ENCODE assay signal across 10 cellular contexts in genomic region chr1:229714964-229715603, GRCh38.
DNase-seq lines count a peak whose midpoint lies in the region; FAIRE-seq and TF ChIP-seq lines count a peak whose summit lies in the region.
"Had no signal": no experiment of that assay in that cellular context is flagged by ENCODE, and none has a peak within 500 bp of the region (broad histone marks: within the 10 kb centered on the region; RNA-seq: fewer than 3 reads in every experiment).

No MANE protein-coding gene starts in this region.

- peaks cover 0 to 9% (median 0%) of the 10 kb centered on the region in 3 experiments; a peak in 3 of 7 replicates for H3K36me3 Mint-ChIP-seq in H9 (ENCODE audit: insufficient read depth in 1 of 3, low read depth in 3 of 3)

- H3K14ac ChIP-seq in H9 (ENCODE audit: insufficient read depth, low read length), result no peak overlapping the region

- 0 out of 2 replicates have a peak overlapping the region, but pooled peaks have one; percentile 10 for H2BK15ac ChIP-seq in H9 (ENCODE audit: low read depth, low read length)

- peaks cover 4% of the 10 kb centered on the region in 2 experiments; a peak in 4 of 5 replicates for H3K9me3 Mint-ChIP-seq in H9
- H3K9me3 Mint-ChIP-seq: T-helper 1 cell treated with Interleukin-12 subunit alpha and Interleukin-12 subunit beta and Interleukin-4 antibody, amounts not matched to agents 30 μg/mL and 1 μg/mL, for 36 hours had no signal

- no peak overlapping the region for H3K23ac ChIP-seq in H9 (ENCODE audit: insufficient read length, low read depth, low read length)

- H3K4me3 Mint-ChIP-seq in H9, result no peak overlapping the region
- H3K4me3 Mint-ChIP-seq: T-helper 1 cell treated with Interleukin-12 subunit alpha and Interleukin-12 subunit beta and Interleukin-4 antibody, amounts not matched to agents 30 μg/mL and 1 μg/mL, for 36 hours had no signal

- H3K4me1 ChIP-seq in H9 (ENCODE audit: insufficient read depth, low read length) (peaks cover 6% of the 10 kb centered on the region), Peyer's patch (no peaks in the 10 kb centered on the region)

- no peak for FAIRE-seq in D721Med (lab: Jason Lieb, UNC)
- no peak for FAIRE-seq in HTR-8/SVneo (lab: Jason Lieb, UNC)

- no peaks in the 10 kb centered on the region for H3K23me2 ChIP-seq in H9 (ENCODE audit: insufficient read length, low read depth, low read length, poor library complexity, severe bottlenecking)

- no peak overlapping the region for H2AK5ac ChIP-seq in H9 (ENCODE audit: insufficient read length, low read length)

- no peak overlapping the region for H2BK5ac ChIP-seq in H9 (ENCODE audit: insufficient read length, low read length)

- no peaks in the 10 kb centered on the region for H3K79me1 ChIP-seq in H9 (ENCODE audit: insufficient read depth, low read depth, low read length, poor library complexity, severe bottlenecking)

- H2BK120ac ChIP-seq in H9 (ENCODE audit: low read depth, low read length, poor library complexity, severe bottlenecking), result no peak overlapping the region

- H3K27me3 Mint-ChIP-seq in H9 (ENCODE audit: low read depth), result no peaks in the 10 kb centered on the region

- in situ Hi-C loops in brain microvascular endothelial cell (cut with HindIII; ENCODE audit: low pct_ligation_motif_present, low sequenced_read_pairs), result no loop called here

- no peak overlapping the region for H3K4me3 ChIP-seq in Peyer's patch
- H3K4me3 ChIP-seq in brain microvascular endothelial cell (ENCODE audit: low read depth, low read length), result no peak overlapping the region
- H3K4me3 ChIP-seq in retinal pigment epithelial cell (ENCODE audit: low read length), result no peak overlapping the region

- H3K27ac ChIP-seq in H9 (ENCODE audit: insufficient read length, low read depth, low read length) (no peak overlapping the region), Peyer's patch (no peak overlapping the region), brain microvascular endothelial cell (no peak overlapping the region)
- H3K27ac ChIP-seq: neutrophil had no signal

- no peak overlapping the region for H4K91ac ChIP-seq in H9 (ENCODE audit: insufficient read length, low read depth, low read length)

- H3K27ac Mint-ChIP-seq in H9, result peak overlapping the region in 1 of 3 experiments; percentile 39; a peak in 1 of 7 replicates
- H3K27ac Mint-ChIP-seq: T-helper 1 cell treated with Interleukin-12 subunit alpha and Interleukin-12 subunit beta and Interleukin-4 antibody, amounts not matched to agents 30 μg/mL and 1 μg/mL, for 36 hours had no signal

- H4K20me1 ChIP-seq in H9 (ENCODE audit: control insufficient read depth, insufficient read depth, insufficient read length), result no peaks in the 10 kb centered on the region

- H3K79me2 ChIP-seq in H9 (ENCODE audit: insufficient read depth, low read length), result no peaks in the 10 kb centered on the region

- H3K9ac ChIP-seq in H9 (ENCODE audit: extremely low read depth, insufficient read length, low read length), result no peak overlapping the region

- H3K18ac ChIP-seq in H9 (ENCODE audit: insufficient read length, low read depth, low read length), result peak overlapping the region; percentile 35

- H3K27me3 ChIP-seq in H9 (ENCODE audit: insufficient read depth, low read length) (no peaks in the 10 kb centered on the region), Peyer's patch (no peaks in the 10 kb centered on the region), brain microvascular endothelial cell (replicated peaks) (no peaks in the 10 kb centered on the region)
- H3K27me3 ChIP-seq: neutrophil had no signal

- H3K4me2 ChIP-seq in H9 (ENCODE audit: insufficient read depth, insufficient read length, low read length), result no peak overlapping the region

- no peak overlapping the region for H3T11ph ChIP-seq in H9 (ENCODE audit: low read length)

- H4K8ac ChIP-seq in H9 (replicated peaks; ENCODE audit: insufficient read length, low read depth, low read length), result no peak overlapping the region

- no peak overlapping the region for H2AFZ ChIP-seq in H9 (ENCODE audit: low read length)

- H2BK20ac ChIP-seq in H9 (ENCODE audit: low read depth, low read length, poor library complexity, severe bottlenecking), result peak overlapping the region; percentile 12

- H3K4ac ChIP-seq in H9 (ENCODE audit: low read depth, low read length), result no peak overlapping the region

- peak; percentile 65 for TF ChIP-seq CTCF in D721Med (IDR thresholded peaks at IDR 0.05; ENCODE audit: insufficient read depth, missing control alignments)
- TF ChIP-seq CTCF in H9 (conservative IDR thresholded peaks at IDR 0.05), result peak; percentile 62; the same call in 2 of the 3 replicates
- peak in 4 of 6 experiments; percentile 46 to 52 (median 50) for TF ChIP-seq CTCF in Peyer's patch (IDR thresholded peaks at IDR 0.05)
- peak; percentile 38 for TF ChIP-seq CTCF in brain microvascular endothelial cell (IDR thresholded peaks at IDR 0.05; ENCODE audit: low read depth, low read length, missing control alignments)
- peak; percentile 11 for TF ChIP-seq CTCF in retinal pigment epithelial cell (conservative IDR thresholded peaks at IDR 0.05; ENCODE audit: low read depth, low read length)

- H3K56ac ChIP-seq in H9 (ENCODE audit: insufficient read length, low read depth, low read length), result no peak overlapping the region

- peaks cover 32 to 40% of the 10 kb centered on the region in 2 experiments for H3K4me1 Mint-ChIP-seq in H9

- WGBS in H9 (ENCODE audit: extremely low coverage, insufficient read length, low lambda C conversion rate), result no CpG with 5 or more reads among the region's 8 CpGs

- no peak overlapping the region for H4K5ac ChIP-seq in H9 (ENCODE audit: insufficient read length, low read depth, low read length)

- H2BK12ac ChIP-seq in H9 (ENCODE audit: insufficient read length, low read depth, low read length), result peak overlapping the region; percentile 51

- H3K9me3 ChIP-seq in H9 (ENCODE audit: control insufficient read depth, low read depth, low read length) (no peaks in the 10 kb centered on the region), Peyer's patch (no peaks in the 10 kb centered on the region)
- H3K9me3 ChIP-seq: neutrophil had no signal

- no peaks in the 10 kb centered on the region for H3K36me3 ChIP-seq in Peyer's patch
- no peaks in the 10 kb centered on the region for H3K36me3 ChIP-seq in brain microvascular endothelial cell (replicated peaks)
- H3K36me3 ChIP-seq: neutrophil had no signal

- DNase-seq in D721Med (ENCODE audit: insufficient read length, low spot score), result no peak
- DNase-seq in H9, result peak; percentile 57
- peak in 2 of 3 donors; percentile 38 to 76 for DNase-seq in Peyer's patch
- no peak for DNase-seq in brain microvascular endothelial cell
- no peak for DNase-seq in retinal pigment epithelial cell (ENCODE audit: low read depth)
- no peak for DNase-seq in HTR-8/SVneo (ENCODE audit: insufficient read length, low spot score)
- no peak for DNase-seq in GDM1 (lab: John Stamatoyannopoulos, UW)
- no peak for DNase-seq in NCI-H2107 (lab: John Stamatoyannopoulos, UW)

- no peak for TF ChIP-seq POLR2A in Peyer's patch (IDR thresholded peaks at IDR 0.05)

Comparison
In these comparisons a context has a peak if more than half of its experiments do, and no peak if none do; other contexts are left out.
1. DNase-seq: peak in H9 (single experiment) and Peyer's patch (2 of 3); none in D721Med (single experiment), brain microvascular endothelial cell (single experiment), retinal pigment epithelial cell (single experiment), HTR-8/SVneo (single experiment), GDM1 (single experiment) and NCI-H2107 (single experiment).
2. CTCF ChIP-seq: peak in every context shown above with its lines; median percentile 65 in D721Med; 62 in H9; 50 in Peyer's patch; 38 in brain microvascular endothelial cell; 11 in retinal pigment epithelial cell.